9 cellular contexts compared by ENCODE assay signal in the genomic region with DNA sequence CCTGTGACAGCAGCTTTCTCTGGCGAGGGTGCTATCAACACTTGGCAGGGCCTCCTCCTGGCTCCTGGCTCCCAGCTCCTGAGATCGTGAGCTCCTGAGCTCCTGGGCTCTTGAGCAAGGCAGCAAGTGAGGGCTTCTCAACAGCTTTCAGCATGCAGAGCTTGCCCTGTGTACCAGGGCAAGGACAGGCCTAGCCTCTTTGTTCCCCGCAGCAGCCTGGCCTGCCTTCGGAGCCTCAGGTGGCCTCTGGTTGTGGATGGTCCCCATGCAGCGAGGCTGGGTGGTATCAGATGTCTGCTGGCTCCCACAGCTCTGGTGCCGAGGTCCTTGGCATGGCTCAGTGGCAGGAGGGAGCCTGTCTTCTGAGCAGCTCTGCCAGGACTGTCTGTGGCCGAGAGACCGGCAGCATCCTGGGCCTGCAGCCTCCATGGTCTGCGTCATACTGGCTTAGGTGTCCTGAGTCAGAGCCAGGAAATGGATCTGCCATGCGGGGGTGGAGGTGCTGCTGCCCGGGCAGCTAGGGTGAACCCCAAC. TPM values are rescaled to one million over a fixed set of nuclear protein-coding genes. Genes with fewer than 3 reads are reported as not detected.
DNase-seq lines count a peak whose midpoint lies in the region; ATAC-seq and TF ChIP-seq lines count a peak whose summit lies in the region.
"Had no signal": no experiment of that assay in that cellular context is flagged by ENCODE, and none has a peak within 500 bp of the region (broad histone marks: within the 10 kb centered on the region; RNA-seq: fewer than 3 reads in every experiment).

No MANE protein-coding gene starts in this region.

- no peak for ATAC-seq in HG03442 (IDR thresholded peaks at IDR 0.05; ENCODE audit: unreplicated experiment)
- no peak for ATAC-seq in HG02588 (IDR thresholded peaks at IDR 0.05; ENCODE audit: unreplicated experiment)

- H3K36me3 ChIP-seq in neural cell (ENCODE audit: insufficient read depth, low read length), result peaks cover 6% of the 10 kb centered on the region

- H3K4me1 Mint-ChIP-seq in activated T-cell treated with anti-CD3 and anti-CD28 coated beads, Interleukin-2, amount 50 U/mL, for 24 hours (ENCODE audit: low read depth), result peaks cover 30% of the 10 kb centered on the region

- H3K9ac ChIP-seq in neural cell (ENCODE audit: low read length), result peak overlapping the region; percentile 62

- H3K36me3 Mint-ChIP-seq in activated T-cell treated with anti-CD3 and anti-CD28 coated beads, Interleukin-2, amount 50 U/mL, for 24 hours (ENCODE audit: low read depth), result peaks cover 3% of the 10 kb centered on the region

- TF ChIP-seq RAD21 in neural cell (conservative IDR thresholded peaks at IDR 0.05), result no peak

- TF ChIP-seq EP300 in neural cell (conservative IDR thresholded peaks at IDR 0.05; ENCODE audit: poor library complexity, severe bottlenecking), result no peak

- H2AFZ ChIP-seq in neural cell (ENCODE audit: low read depth, low read length), result no peak overlapping the region

- H3K27ac Mint-ChIP-seq in activated T-cell treated with anti-CD3 and anti-CD28 coated beads, Interleukin-2, amount 50 U/mL, for 24 hours, result no peak overlapping the region

- H3K79me2 ChIP-seq in neural cell (replicated peaks; ENCODE audit: insufficient read depth, low read length), result peaks cover 82% of the 10 kb centered on the region

- H3K27ac ChIP-seq in AG04450 (ENCODE audit: low read depth, low read length) (peak overlapping the region; percentile 89), neural cell (ENCODE audit: low read length) (peak overlapping the region; percentile 88)
- H3K27ac ChIP-seq: HL-60 had no signal

- H3K27me3 ChIP-seq in AG04450 (ENCODE audit: control insufficient read depth, insufficient read depth, low read length) (no peaks in the 10 kb centered on the region), neural cell (ENCODE audit: insufficient read depth, low read depth, low read length) (no peaks in the 10 kb centered on the region)

- H3K9me3 ChIP-seq in AG04450 (ENCODE audit: control insufficient read depth, insufficient read depth, low read length), result no peaks in the 10 kb centered on the region
- H3K9me3 ChIP-seq in neural cell (ENCODE audit: low read length), result no peaks in the 10 kb centered on the region

- H3K4me3 Mint-ChIP-seq in activated T-cell treated with anti-CD3 and anti-CD28 coated beads, Interleukin-2, amount 50 U/mL, for 24 hours, result no peak overlapping the region

- no peaks in the 10 kb centered on the region for H4K20me1 ChIP-seq in neural cell (ENCODE audit: insufficient read depth)

- no peaks in the 10 kb centered on the region for H3K9me3 Mint-ChIP-seq in activated T-cell treated with anti-CD3 and anti-CD28 coated beads, Interleukin-2, amount 50 U/mL, for 24 hours

- POLR2A ChIA-PET in AG04450 (lab: Yijun Ruan, JAX), result interaction anchor here (0.5 to 1.6 kb wide), 3 partner anchors 11 to 134 kb away, joined by 3 to 6 read pairs (median 3); no protein-coding TSS in a partner anchor

- H3K27me3 Mint-ChIP-seq in activated T-cell treated with anti-CD3 and anti-CD28 coated beads, Interleukin-2, amount 50 U/mL, for 24 hours, result no peaks in the 10 kb centered on the region

- TF ChIP-seq CTCF in AG04450 (IDR thresholded peaks at IDR 0.05; ENCODE audit: low read depth, low read length), result no peak
- no peak for TF ChIP-seq CTCF in neural cell (IDR thresholded peaks at IDR 0.05; ENCODE audit: poor library complexity, severe bottlenecking)

- no peak overlapping the region for H3K4me2 ChIP-seq in neural cell (ENCODE audit: low read length)

- CTCF ChIA-PET in AG04450 (lab: Charles Lee), result interaction anchor here (1.4 kb wide), 1 partner anchor 82 kb away, joined by 3 read pairs; no protein-coding TSS in a partner anchor

- H3F3A ChIP-seq in neural cell (ENCODE audit: insufficient read depth, low read length, poor library complexity, severe bottlenecking), result peaks cover 14% of the 10 kb centered on the region

- no peaks in the 10 kb centered on the region for H3K9me2 ChIP-seq in neural cell (ENCODE audit: insufficient read depth, low read length)

- H3K4me3 ChIP-seq in AG04450 (ENCODE audit: low read depth, low read length) (no peak overlapping the region), neural cell (ENCODE audit: low read length) (no peak overlapping the region)

- DNase-seq in AG04450 (ENCODE audit: low read depth, low spot score) (no peak), NCI-H446 (lab: John Stamatoyannopoulos, UW) (peak; percentile 40 to 83), fibroblast of gingiva (ENCODE audit: low read depth) (peak; percentile 67)
- no peak for DNase-seq in activated CD4-positive, alpha-beta T cell treated with anti-CD3 and anti-CD28 coated beads for 48 hours
- no peak for DNase-seq in activated T-cell treated with anti-CD3 and anti-CD28 coated beads, Interleukin-2, amount 50 U/mL, for 24 hours

TF ChIP-seq in neural cell, 6 proteins besides CTCF, POLR2A, EP300 and RAD21:
- TF ChIP-seq SMC3 (conservative IDR thresholded peaks at IDR 0.05; ENCODE audit: poor library complexity) (no peak), POLR2AphosphoS5 (IDR thresholded peaks at IDR 0.05) (peak; percentile 7), EZH2 (IDR thresholded peaks at IDR 0.05; ENCODE audit: borderline replicate concordance, insufficient read depth, low read length, poor library complexity, severe bottlenecking) (no peak), TAF1 (IDR thresholded peaks at IDR 0.05; ENCODE audit: low read depth) (no peak), MXI1 (conservative IDR thresholded peaks at IDR 0.05; ENCODE audit: poor library complexity, severe bottlenecking) (no peak)
- TF ChIP-seq, protein P1, sequence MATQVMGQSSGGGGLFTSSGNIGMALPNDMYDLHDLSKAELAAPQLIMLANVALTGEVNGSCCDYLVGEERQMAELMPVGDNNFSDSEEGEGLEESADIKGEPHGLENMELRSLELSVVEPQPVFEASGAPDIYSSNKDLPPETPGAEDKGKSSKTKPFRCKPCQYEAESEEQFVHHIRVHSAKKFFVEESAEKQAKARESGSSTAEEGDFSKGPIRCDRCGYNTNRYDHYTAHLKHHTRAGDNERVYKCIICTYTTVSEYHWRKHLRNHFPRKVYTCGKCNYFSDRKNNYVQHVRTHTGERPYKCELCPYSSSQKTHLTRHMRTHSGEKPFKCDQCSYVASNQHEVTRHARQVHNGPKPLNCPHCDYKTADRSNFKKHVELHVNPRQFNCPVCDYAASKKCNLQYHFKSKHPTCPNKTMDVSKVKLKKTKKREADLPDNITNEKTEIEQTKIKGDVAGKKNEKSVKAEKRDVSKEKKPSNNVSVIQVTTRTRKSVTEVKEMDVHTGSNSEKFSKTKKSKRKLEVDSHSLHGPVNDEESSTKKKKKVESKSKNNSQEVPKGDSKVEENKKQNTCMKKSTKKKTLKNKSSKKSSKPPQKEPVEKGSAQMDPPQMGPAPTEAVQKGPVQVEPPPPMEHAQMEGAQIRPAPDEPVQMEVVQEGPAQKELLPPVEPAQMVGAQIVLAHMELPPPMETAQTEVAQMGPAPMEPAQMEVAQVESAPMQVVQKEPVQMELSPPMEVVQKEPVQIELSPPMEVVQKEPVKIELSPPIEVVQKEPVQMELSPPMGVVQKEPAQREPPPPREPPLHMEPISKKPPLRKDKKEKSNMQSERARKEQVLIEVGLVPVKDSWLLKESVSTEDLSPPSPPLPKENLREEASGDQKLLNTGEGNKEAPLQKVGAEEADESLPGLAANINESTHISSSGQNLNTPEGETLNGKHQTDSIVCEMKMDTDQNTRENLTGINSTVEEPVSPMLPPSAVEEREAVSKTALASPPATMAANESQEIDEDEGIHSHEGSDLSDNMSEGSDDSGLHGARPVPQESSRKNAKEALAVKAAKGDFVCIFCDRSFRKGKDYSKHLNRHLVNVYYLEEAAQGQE (IDR thresholded peaks at IDR 0.05; ENCODE audit: borderline replicate concordance), result no peak

RNA-seq across cellular contexts. Expression of a gene that starts 44.2 kb away (rescaled TPM):
- polyA plus RNA-seq in AG04450 (2011; rRNA removed), result 7.6 and 12.8 TPM in 2 replicates
- polyA minus RNA-seq in AG04450 (2011; rRNA and poly(A)+ RNA removed), result 16.5 and 21.3 TPM in 2 replicates
- polyA plus RNA-seq in neural cell, result 26.8 and 63.9 TPM in 2 replicates
- polyA minus RNA-seq in neural cell, result 62.6 and 99.6 TPM in 2 replicates

Comparison
In these comparisons a context has a peak if more than half of its experiments do, and no peak if none do; other contexts are left out.
1. DNase-seq: peak in NCI-H446 (2 of 2) and fibroblast of gingiva (single experiment); none in AG04450 (single experiment), activated CD4-positive, alpha-beta T cell treated with anti-CD3 and anti-CD28 coated beads for 48 hours (single experiment) and activated T-cell treated with anti-CD3 and anti-CD28 coated beads, Interleukin-2, amount 50 U/mL, for 24 hours (single experiment).